ENCODE assay signal across 17 cellular contexts in genomic region chr15:31457161-31457560, GRCh38.
DNase-seq lines count a peak whose midpoint lies in the region; ATAC-seq, FAIRE-seq and TF ChIP-seq lines count a peak whose summit lies in the region.
"Had no signal": no experiment of that assay in that cellular context is flagged by ENCODE, and none has a peak within 500 bp of the region (broad histone marks: within the 10 kb centered on the region; RNA-seq: fewer than 3 reads in every experiment).

No MANE protein-coding gene starts in this region.

- no peak overlapping the region for H3K4me2 ChIP-seq in GM12878 (ENCODE audit: control insufficient read depth, insufficient read depth)

- H3K79me2 ChIP-seq in GM12878 (ENCODE audit: control insufficient read depth, insufficient read depth, low read length) = no peaks in the 10 kb centered on the region

- H3K4me3 Mint-ChIP-seq in glutamatergic neuron (ENCODE audit: unreplicated experiment) = no peak overlapping the region
- H3K4me3 Mint-ChIP-seq: activated naive CD4-positive, alpha-beta T cell treated with anti-CD3 and anti-CD28 coated beads, Interleukin-2, amount 50 U/mL, for 24 hours had no signal

- FAIRE-seq in GM12878 (lab: Jason Lieb, UNC) = no peak
- FAIRE-seq in urothelium cell line (lab: Jason Lieb, UNC) = no peak

- TF ChIP-seq CTCF in GM12878 (IDR thresholded peaks at IDR 0.05 in 2 of 3, conservative IDR thresholded peaks at IDR 0.05 in 1 of 3; ENCODE audit: control insufficient read depth in 2 of 3, extremely low read depth in 1 of 3, insufficient read depth in 1 of 3, low read depth in 3 of 3, low read length in 3 of 3) (no peak), glutamatergic neuron (IDR thresholded peaks at IDR 0.05; ENCODE audit: partially characterized antibody, unreplicated experiment) (no peak)

- no peak overlapping the region for H3K27ac Mint-ChIP-seq in glutamatergic neuron (ENCODE audit: unreplicated experiment)
- H3K27ac Mint-ChIP-seq: activated naive CD4-positive, alpha-beta T cell treated with anti-CD3 and anti-CD28 coated beads, Interleukin-2, amount 50 U/mL, for 24 hours had no signal

- peaks cover 12% of the 10 kb centered on the region for H3K9me3 Mint-ChIP-seq in glutamatergic neuron (ENCODE audit: unreplicated experiment)

- 91% methylated on average over 5 of the region's 5 CpGs for WGBS in GM12878 (ENCODE audit: insufficient coverage, insufficient replicate concordance, low lambda C conversion rate, missing lambda C conversion rate)

- SMC1A ChIA-PET in GM12878 (lab: Charles Lee; ENCODE audit: uncharacterized antibody, unreplicated experiment) = interaction anchor here (3.4 to 4.3 kb wide), 2 partner anchors 16 to 18 kb away, joined by 25 to 39 read pairs; no protein-coding TSS in a partner anchor

- no peak for TF ChIP-seq EP300 in GM12878 (IDR thresholded peaks at IDR 0.05; ENCODE audit: borderline replicate concordance in 1 of 2, control insufficient read depth in 1 of 2, low read depth in 2 of 2, low read length in 2 of 2)

- TF ChIP-seq POLR2A in GM12878 (IDR thresholded peaks at IDR 0.05; ENCODE audit: low read depth, low read length) = no peak

- H3K27me3 Mint-ChIP-seq in glutamatergic neuron (ENCODE audit: unreplicated experiment) = no peaks in the 10 kb centered on the region
- H3K27me3 Mint-ChIP-seq: activated naive CD4-positive, alpha-beta T cell treated with anti-CD3 and anti-CD28 coated beads, Interleukin-2, amount 50 U/mL, for 24 hours had no signal

- CTCF ChIA-PET in GM12878 (lab: Yijun Ruan, JAX) = interaction anchor here (4.2 kb wide), 1 partner anchor 19 kb away, joined by 23 read pairs; no protein-coding TSS in a partner anchor

- no peak overlapping the region for H3K9ac ChIP-seq in GM12878 (ENCODE audit: control insufficient read depth, insufficient read depth, low read length)

- DNase-seq in left ventricle myocardium superior = no peak
- DNase-seq in Right ventricle myocardium inferior (ENCODE audit: missing footprints) = no peak
- DNase-seq in GM12878 (ENCODE audit: low read depth, low spot score) = no peak
- peak; percentile 34 for DNase-seq in hepatic stellate cell (ENCODE audit: low spot score)
- peak; percentile 47 for DNase-seq in urothelium cell line (ENCODE audit: low spot score)
- no peak for DNase-seq in NCI-H187 treated with DMSO at 0.1 percent for 48 hours (lab: John Stamatoyannopoulos, UW)
- DNase-seq in glutamatergic neuron = no peak
- DNase-seq: activated CD4-positive, CD25-positive, alpha-beta regulatory T cell; AML-193; heart right ventricle; left cardiac atrium; NCI-H510A; T-helper 1 cell had no signal

- peaks cover 13% of the 10 kb centered on the region for H3K36me3 Mint-ChIP-seq in glutamatergic neuron (ENCODE audit: unreplicated experiment)

- no TSS peak for BruUV-seq in GM12878 (replicated peaks; lab: Mats Ljungman, UMichigan)

- ATAC-seq in left ventricle myocardium superior (peak; percentile 28), Right ventricle myocardium inferior (no peak), GM12878 (no peak), HG03520 (IDR thresholded peaks at IDR 0.05; ENCODE audit: unreplicated experiment) (no peak)

- peaks cover 22% of the 10 kb centered on the region for H3K4me1 ChIP-seq in GM12878 (ENCODE audit: control insufficient read depth, insufficient read depth, low read length)
- H3K4me1 ChIP-seq: prostate gland had no signal

- no peak for TF ChIP-seq RAD21 in GM12878 (IDR thresholded peaks at IDR 0.05; ENCODE audit: insufficient read depth, low read depth, low read length)

- no peak overlapping the region for H3K27ac ChIP-seq in GM12878 (ENCODE audit: control insufficient read depth, insufficient read depth)
- H3K27ac ChIP-seq: prostate gland had no signal

- POLR2A ChIA-PET in GM12878 (lab: Charles Lee) = interaction anchor here (4.1 kb wide), 1 partner anchor 21 kb away, joined by 32 read pairs; no protein-coding TSS in a partner anchor

- intact Hi-C loops in left ventricle myocardium superior (cut with micrococcal nuclease) = no loop called here
- intact Hi-C loops in Right ventricle myocardium inferior (cut with DNase I) = no loop called here
- intact Hi-C loops in GM12878 (cut with micrococcal nuclease; ENCODE audit: unreplicated experiment) = no loop called here

- H2AFZ ChIP-seq in GM12878 (ENCODE audit: control insufficient read depth, low read depth, low read length) = no peak overlapping the region

- no peaks in the 10 kb centered on the region for H3K36me3 ChIP-seq in GM12878 (ENCODE audit: control insufficient read depth in 2 of 2, insufficient read depth in 2 of 2, low read length in 1 of 2)
- H3K36me3 ChIP-seq: heart right ventricle, Peyer's patch, prostate gland had no signal

- H4K20me1 ChIP-seq in GM12878 (ENCODE audit: control insufficient read depth, insufficient read depth) = no peaks in the 10 kb centered on the region

- peaks cover 3% of the 10 kb centered on the region for H3K4me1 Mint-ChIP-seq in glutamatergic neuron (ENCODE audit: low read depth, unreplicated experiment)

- RAD21 ChIA-PET in GM12878 (lab: Charles Lee; ENCODE audit: unreplicated experiment) = interaction anchor here (2.9 to 6.2 kb wide), 3 partner anchors 17 to 32 kb away, joined by 30 to 72 read pairs (median 41); no protein-coding TSS in a partner anchor

- H3K27me3 ChIP-seq in GM12878 (replicated peaks in 1 of 2; ENCODE audit: control insufficient read depth in 2 of 2, insufficient read depth in 2 of 2, low read length in 1 of 2) = no peaks in the 10 kb centered on the region
- H3K27me3 ChIP-seq: heart right ventricle, Peyer's patch had no signal

- H3K9me3 ChIP-seq in GM12878 (replicated peaks; ENCODE audit: control insufficient read depth, insufficient read depth, low read length) = no peaks in the 10 kb centered on the region; the same call in 2 of the 3 replicates
- H3K9me3 ChIP-seq: Peyer's patch, prostate gland had no signal

- H3K4me3 ChIP-seq in GM12878 = no peak overlapping the region
- H3K4me3 ChIP-seq: heart right ventricle, Peyer's patch, prostate gland had no signal

- in situ Hi-C loops in GM12878 (cut with MboI) = no loop called here

TF ChIP-seq in GM12878, 131 proteins besides CTCF, POLR2A, EP300 and RAD21:
- no peak for TF ChIP-seq LARP7 (IDR thresholded peaks at IDR 0.05)
- no peak for TF ChIP-seq HDAC6 (IDR thresholded peaks at IDR 0.05; ENCODE audit: unreplicated experiment)
- TF ChIP-seq, protein P1, sequence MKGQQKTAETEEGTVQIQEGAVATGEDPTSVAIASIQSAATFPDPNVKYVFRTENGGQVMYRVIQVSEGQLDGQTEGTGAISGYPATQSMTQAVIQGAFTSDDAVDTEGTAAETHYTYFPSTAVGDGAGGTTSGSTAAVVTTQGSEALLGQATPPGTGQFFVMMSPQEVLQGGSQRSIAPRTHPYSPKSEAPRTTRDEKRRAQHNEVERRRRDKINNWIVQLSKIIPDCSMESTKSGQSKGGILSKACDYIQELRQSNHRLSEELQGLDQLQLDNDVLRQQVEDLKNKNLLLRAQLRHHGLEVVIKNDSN (IDR thresholded peaks at IDR 0.05; ENCODE audit: borderline replicate concordance, extremely low read length, insufficient read depth, low read depth, low read length) = no peak
- TF ChIP-seq BCLAF1 (IDR thresholded peaks at IDR 0.05) = no peak
- TF ChIP-seq, protein P2, sequence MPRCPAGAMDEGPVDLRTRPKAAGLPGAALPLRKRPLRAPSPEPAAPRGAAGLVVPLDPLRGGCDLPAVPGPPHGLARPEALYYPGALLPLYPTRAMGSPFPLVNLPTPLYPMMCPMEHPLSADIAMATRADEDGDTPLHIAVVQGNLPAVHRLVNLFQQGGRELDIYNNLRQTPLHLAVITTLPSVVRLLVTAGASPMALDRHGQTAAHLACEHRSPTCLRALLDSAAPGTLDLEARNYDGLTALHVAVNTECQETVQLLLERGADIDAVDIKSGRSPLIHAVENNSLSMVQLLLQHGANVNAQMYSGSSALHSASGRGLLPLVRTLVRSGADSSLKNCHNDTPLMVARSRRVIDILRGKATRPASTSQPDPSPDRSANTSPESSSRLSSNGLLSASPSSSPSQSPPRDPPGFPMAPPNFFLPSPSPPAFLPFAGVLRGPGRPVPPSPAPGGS (IDR thresholded peaks at IDR 0.05; ENCODE audit: borderline replicate concordance, insufficient read depth, low read depth, low read length, poor library complexity, severe bottlenecking) = peak; percentile 48

Comparison
In these comparisons a context has a peak if more than half of its experiments do, and no peak if none do; other contexts are left out.
1. DNase-seq: peak in hepatic stellate cell (single experiment) and urothelium cell line (single experiment); none in left ventricle myocardium superior (single experiment), Right ventricle myocardium inferior (single experiment), GM12878 (single experiment), NCI-H187 treated with DMSO at 0.1 percent for 48 hours (single experiment) and glutamatergic neuron (single experiment).